ENCODE assay signal across 14 cellular contexts in genomic region chr6:143555071-143555492, GRCh38. TPM values are rescaled to one million over a fixed set of nuclear protein-coding genes. Genes with fewer than 3 reads are reported as not detected.
DNase-seq lines count a peak whose midpoint lies in the region; ATAC-seq, FAIRE-seq and TF ChIP-seq lines count a peak whose summit lies in the region.
"Had no signal": no experiment of that assay in that cellular context is flagged by ENCODE, and none has a peak within 500 bp of the region (broad histone marks: within the 10 kb centered on the region; RNA-seq: fewer than 3 reads in every experiment).

No MANE protein-coding gene starts in this region.

- no peaks in the 10 kb centered on the region for H3K79me1 ChIP-seq in neuronal stem cell (ENCODE audit: low read depth, low read length)

- no peak overlapping the region for H3K27ac ChIP-seq in CD8-positive, alpha-beta T cell (ENCODE audit: low read depth, low read length)
- H3K27ac ChIP-seq in keratinocyte (ENCODE audit: control insufficient read depth, insufficient read depth, low read length): no peak overlapping the region
- H3K27ac ChIP-seq in neuronal stem cell (replicated peaks; ENCODE audit: low read length): no peak overlapping the region
- H3K27ac ChIP-seq in kidney (ENCODE audit: low read depth in 2 of 2, low read length in 2 of 2): no peak overlapping the region
- H3K27ac ChIP-seq: pancreas had no signal

- H4K8ac ChIP-seq in neuronal stem cell (ENCODE audit: low read depth, low read length): no peak overlapping the region

- H4K91ac ChIP-seq in neuronal stem cell (ENCODE audit: low read depth, low read length, poor library complexity): no peak overlapping the region

- H2AFZ ChIP-seq in keratinocyte (ENCODE audit: control insufficient read depth, low read length) (peak overlapping the region; percentile 56), neuronal stem cell (ENCODE audit: low read length) (no peak overlapping the region)

- no peak overlapping the region for H2AK5ac ChIP-seq in neuronal stem cell (ENCODE audit: low read depth, low read length)

- H3K4me2 ChIP-seq in keratinocyte (ENCODE audit: control insufficient read depth, extremely low read depth, insufficient read depth, low read depth, low read length) (peak overlapping the region; percentile 55), neuronal stem cell (ENCODE audit: insufficient read depth, low read length, poor library complexity, severe bottlenecking) (no peak overlapping the region)

- POLR2A ChIA-PET in CD8-positive, alpha-beta T cell (lab: Charles Lee): interaction anchor here (0.7 to 1.2 kb wide), 6 partner anchors 19 to 1652 kb away, joined by 3 to 6 read pairs (median 3); no protein-coding TSS in a partner anchor
- POLR2A ChIA-PET in activated CD4-positive, alpha-beta memory T cell treated with anti-CD3 and anti-CD28 coated beads for 36 hours (lab: Charles Lee): interaction anchor here (0.6 to 1.5 kb wide), 2 partner anchors 17 to 611 kb away, joined by 3 to 5 read pairs; no protein-coding TSS in a partner anchor

- no peak overlapping the region for H3K4ac ChIP-seq in neuronal stem cell (ENCODE audit: low read length)

- no peaks in the 10 kb centered on the region for H3K27me3 Mint-ChIP-seq in CD8-positive, alpha-beta T cell (ENCODE audit: low read depth)
- peaks cover 1% of the 10 kb centered on the region; the same call in 1 of the 2 replicates for H3K27me3 Mint-ChIP-seq in HFFc6 (ENCODE audit: insufficient read depth)
- H3K27me3 Mint-ChIP-seq in activated CD4-positive, alpha-beta memory T cell treated with anti-CD3 and anti-CD28 coated beads for 36 hours: no peaks in the 10 kb centered on the region

- FAIRE-seq in keratinocyte (lab: Jason Lieb, UNC) (no peak), kidney (lab: Jason Lieb, UNC) (no peak)
- FAIRE-seq: pancreas had no signal

- H3K4me3 ChIP-seq in CD8-positive, alpha-beta T cell (ENCODE audit: low read depth, low read length): no peak overlapping the region
- H3K4me3 ChIP-seq in keratinocyte (ENCODE audit: control insufficient read depth in 2 of 3, extremely low read depth in 1 of 3, insufficient read depth in 2 of 3, low read depth in 1 of 3, low read length in 3 of 3) (peak overlapping the region in 2 of 3 experiments; percentile 6 to 25), neuronal stem cell (ENCODE audit: low read length in 2 of 2) (no peak overlapping the region), kidney (ENCODE audit: low read length in 2 of 2) (peak overlapping the region in 1 of 2 donors; percentile 8)
- H3K4me3 ChIP-seq: pancreas had no signal

- H3K36me3 ChIP-seq in CD8-positive, alpha-beta T cell (ENCODE audit: insufficient read depth, low read length): no peaks in the 10 kb centered on the region
- H3K36me3 ChIP-seq in keratinocyte (ENCODE audit: control insufficient read depth in 2 of 2, extremely low read depth in 1 of 2, insufficient read depth in 2 of 2, low read length in 2 of 2): no peaks in the 10 kb centered on the region
- no peaks in the 10 kb centered on the region for H3K36me3 ChIP-seq in neuronal stem cell (replicated peaks in 1 of 2; ENCODE audit: control insufficient read depth in 2 of 2, insufficient read depth in 2 of 2, low read length in 2 of 2)
- H3K36me3 ChIP-seq in kidney (ENCODE audit: control insufficient read depth in 1 of 2, insufficient read depth in 2 of 2, low read length in 2 of 2): no peaks in the 10 kb centered on the region
- H3K36me3 ChIP-seq: pancreas had no signal

- H3K23ac ChIP-seq in neuronal stem cell (ENCODE audit: low read depth, low read length, poor library complexity): no peak overlapping the region

- H2BK12ac ChIP-seq in neuronal stem cell (ENCODE audit: low read length): no peak overlapping the region

- H3K9ac ChIP-seq in keratinocyte (ENCODE audit: control insufficient read depth, extremely low read depth, insufficient read depth, low read length): no peak overlapping the region
- no peak overlapping the region for H3K9ac ChIP-seq in neuronal stem cell (ENCODE audit: low read depth, low read length, poor library complexity)
- no peak overlapping the region for H3K9ac ChIP-seq in kidney (ENCODE audit: low read length in 2 of 2)

- H3K27ac Mint-ChIP-seq in CD8-positive, alpha-beta T cell: peak overlapping the region; percentile 82
- peak overlapping the region; percentile 95 for H3K27ac Mint-ChIP-seq in HFFc6
- H3K27ac Mint-ChIP-seq in activated CD4-positive, alpha-beta memory T cell treated with anti-CD3 and anti-CD28 coated beads for 36 hours: peak overlapping the region; percentile 57

- H3K27me3 ChIP-seq in CD8-positive, alpha-beta T cell (ENCODE audit: insufficient read depth, low read length): no peaks in the 10 kb centered on the region
- H3K27me3 ChIP-seq in keratinocyte (ENCODE audit: control insufficient read depth, extremely low read depth, insufficient read depth, low read length): no peaks in the 10 kb centered on the region
- H3K27me3 ChIP-seq in neuronal stem cell (ENCODE audit: control insufficient read depth in 3 of 3, insufficient read depth in 3 of 3, low read depth in 1 of 3, low read length in 3 of 3): no peaks in the 10 kb centered on the region
- H3K27me3 ChIP-seq: pancreas had no signal

- no peak for TF ChIP-seq CTCF in CD8-positive, alpha-beta T cell (IDR thresholded peaks at IDR 0.05)
- TF ChIP-seq CTCF in HFFc6 (IDR thresholded peaks at IDR 0.05) (no peak), keratinocyte (optimal IDR thresholded peaks at IDR 0.05 in 1 of 3, IDR thresholded peaks at IDR 0.05 in 1 of 3, conservative IDR thresholded peaks at IDR 0.05 in 1 of 3; ENCODE audit: extremely low read depth in 1 of 3, insufficient read depth in 2 of 3, low read length in 3 of 3) (no peak), kidney (IDR thresholded peaks at IDR 0.05; ENCODE audit: borderline replicate concordance, extremely low read depth, insufficient read depth) (no peak)

- DNase-seq in CD8-positive, alpha-beta T cell: no peak
- no peak for DNase-seq in HFFc6
- no peak for DNase-seq in activated CD4-positive, alpha-beta memory T cell treated with anti-CD3 and anti-CD28 coated beads for 36 hours
- DNase-seq in keratinocyte (ENCODE audit: low read depth, low spot score): no peak
- DNase-seq in middle frontal gyrus (ENCODE audit: extremely low spot score, low spot score): no peak
- no peak for DNase-seq in neuronal stem cell (ENCODE audit: low spot score)
- DNase-seq in kidney: no peak
- DNase-seq: activated CD4-positive, alpha-beta T cell treated with anti-CD3 and anti-CD28 coated beads, Interleukin-2, amount 50 U/mL, for 48 hours; NCI-H2171; pancreas; SIG-M5; stimulated activated CD4-positive, alpha-beta T cell treated with anti-CD3 and anti-CD28 coated beads, Interleukin-2, amount 100 ng/mL, for 48 hours had no signal

- H3K9me1 ChIP-seq in keratinocyte (ENCODE audit: control insufficient read depth, extremely low read depth, insufficient read depth, low read length): no peaks in the 10 kb centered on the region

- no peaks in the 10 kb centered on the region for H3K79me2 ChIP-seq in keratinocyte (ENCODE audit: control insufficient read depth, insufficient read depth, low read length)

- H3K18ac ChIP-seq in neuronal stem cell (ENCODE audit: low read length): no peak overlapping the region

- no peaks in the 10 kb centered on the region for H3K9me3 ChIP-seq in CD8-positive, alpha-beta T cell (ENCODE audit: low read length)
- H3K9me3 ChIP-seq in keratinocyte (ENCODE audit: control insufficient read depth, low read depth, low read length): no peaks in the 10 kb centered on the region
- H3K9me3 ChIP-seq in neuronal stem cell (replicated peaks in 1 of 2; ENCODE audit: control insufficient read depth in 2 of 2, insufficient read depth in 1 of 2, low read depth in 1 of 2, low read length in 2 of 2): no peaks in the 10 kb centered on the region
- H3K9me3 ChIP-seq in kidney (ENCODE audit: control insufficient read depth in 1 of 2, low read length in 2 of 2): no peaks in the 10 kb centered on the region
- H3K9me3 ChIP-seq: pancreas had no signal

- no peak overlapping the region for H2BK15ac ChIP-seq in neuronal stem cell (ENCODE audit: low read length)

- H4K20me1 ChIP-seq in keratinocyte (ENCODE audit: control insufficient read depth, extremely low read depth, insufficient read depth, low read length): no peaks in the 10 kb centered on the region

- dilution Hi-C loops in keratinocyte (cut with MboI; ENCODE audit: extremely low pct_ligation_motif_present, low sequenced_read_pairs): no loop called here

- H3K36me3 Mint-ChIP-seq in CD8-positive, alpha-beta T cell: no peaks in the 10 kb centered on the region
- H3K36me3 Mint-ChIP-seq in HFFc6 (ENCODE audit: low read depth): no peaks in the 10 kb centered on the region
- H3K36me3 Mint-ChIP-seq in activated CD4-positive, alpha-beta memory T cell treated with anti-CD3 and anti-CD28 coated beads for 36 hours: peaks cover 5% of the 10 kb centered on the region

- ATAC-seq in CD8-positive, alpha-beta T cell: peak; percentile 45
- ATAC-seq in GM21529 (IDR thresholded peaks at IDR 0.05; ENCODE audit: unreplicated experiment): no peak
- ATAC-seq: pancreas had no signal

- peaks cover 12% of the 10 kb centered on the region for H3K4me1 ChIP-seq in CD8-positive, alpha-beta T cell (ENCODE audit: insufficient read depth, low read length)
- H3K4me1 ChIP-seq in keratinocyte (ENCODE audit: control insufficient read depth, extremely low read depth, insufficient read depth, low read length) (peaks cover 6% of the 10 kb centered on the region), neuronal stem cell (ENCODE audit: control insufficient read depth in 2 of 2, insufficient read depth in 1 of 2, low read depth in 1 of 2, low read length in 2 of 2) (no peaks in the 10 kb centered on the region), kidney (ENCODE audit: control insufficient read depth in 1 of 2, insufficient read depth in 1 of 2, low read depth in 1 of 2, low read length in 2 of 2) (no peaks in the 10 kb centered on the region)
- H3K4me1 ChIP-seq: pancreas had no signal

- H2BK5ac ChIP-seq in neuronal stem cell (ENCODE audit: low read length): no peak overlapping the region

- CTCF ChIA-PET in CD8-positive, alpha-beta T cell (lab: Charles Lee): no interaction called here
- CTCF ChIA-PET in activated CD4-positive, alpha-beta memory T cell treated with anti-CD3 and anti-CD28 coated beads for 36 hours (lab: Charles Lee): interaction anchor here (1.1 kb wide), 2 partner anchors 8 to 458 kb away, joined by 4 to 5 read pairs; no protein-coding TSS in a partner anchor

- peaks cover 59% of the 10 kb centered on the region for H3K4me1 Mint-ChIP-seq in CD8-positive, alpha-beta T cell (ENCODE audit: low read depth)
- peaks cover 51% of the 10 kb centered on the region for H3K4me1 Mint-ChIP-seq in HFFc6 (ENCODE audit: low read depth)
- H3K4me1 Mint-ChIP-seq in activated CD4-positive, alpha-beta memory T cell treated with anti-CD3 and anti-CD28 coated beads for 36 hours (ENCODE audit: low read depth): peaks cover 63% of the 10 kb centered on the region

- whole genome bisulfite sequencing in neuronal stem cell (ENCODE audit: extremely low coverage in 2 of 2, insufficient read length in 2 of 2, insufficient replicate concordance in 1 of 2), 2 donors: no CpG with 5 or more reads among the region's 4 CpGs

- intact Hi-C loops in CD8-positive, alpha-beta T cell (cut with DNase I, micrococcal nuclease): no loop called here
- intact Hi-C loops in activated CD4-positive, alpha-beta memory T cell treated with anti-CD3 and anti-CD28 coated beads for 36 hours (cut with micrococcal nuclease): no loop called here
- intact Hi-C loops in kidney (cut with DNase I): no loop called here

- no peak overlapping the region for H2BK120ac ChIP-seq in neuronal stem cell (ENCODE audit: low read depth, low read length)

- H3K9me3 Mint-ChIP-seq in CD8-positive, alpha-beta T cell: no peaks in the 10 kb centered on the region
- H3K9me3 Mint-ChIP-seq in HFFc6: no peaks in the 10 kb centered on the region
- no peaks in the 10 kb centered on the region for H3K9me3 Mint-ChIP-seq in activated CD4-positive, alpha-beta memory T cell treated with anti-CD3 and anti-CD28 coated beads for 36 hours
- H3K9me3 Mint-ChIP-seq: CD14-positive monocyte had no signal

- H3K4me3 Mint-ChIP-seq in CD8-positive, alpha-beta T cell: peak overlapping the region; percentile 74
- H3K4me3 Mint-ChIP-seq in HFFc6: peak overlapping the region; percentile 64; the same call in 1 of the 2 replicates
- H3K4me3 Mint-ChIP-seq in activated CD4-positive, alpha-beta memory T cell treated with anti-CD3 and anti-CD28 coated beads for 36 hours: peak overlapping the region; percentile 68
- H3K4me3 Mint-ChIP-seq: CD14-positive monocyte had no signal

- H3K14ac ChIP-seq in neuronal stem cell (ENCODE audit: low read length): no peak overlapping the region

RNA-seq across cellular contexts. Expression of gene FUCA2, which starts 43.6 kb away (rescaled TPM):
- total RNA-seq in CD8-positive, alpha-beta T cell: 1 to 10 TPM; 1.6 to 2.2 TPM
- 100 to 1,000 TPM in 4 of 6 experiments, 10 to 100 TPM in 2; 86.4 to 126 (median 121) TPM for total RNA-seq in HFFc6 (2021; fragmentation: NEBNext Ultra II Directional; extraction: Animal tissue kit (Norgen Biotek cat#: 25700))
- 10 to 100 TPM; 16.5 to 16.8 TPM for total RNA-seq in activated CD4-positive, alpha-beta memory T cell treated with anti-CD3 and anti-CD28 coated beads for 36 hours
- polyA plus RNA-seq in keratinocyte: 10.8 to 14.0 TPM (median 12.5 TPM) in 3 replicates
- polyA plus RNA-seq in keratinocyte (2011; ENCODE audit: low read depth): 6.2 TPM
- polyA plus RNA-seq in keratinocyte (2011; cell fraction: cytosol; rRNA removed): 9.2 and 14.1 TPM in 2 replicates
- polyA plus RNA-seq in keratinocyte (2011; cell fraction: nucleus; rRNA removed): 15.9 and 18.4 TPM in 2 replicates
- polyA plus RNA-seq in keratinocyte (2012; ENCODE audit: low replicate concordance): 12.5 and 12.9 TPM in 2 replicates
- 2.3 to 6.8 TPM (median 6.4 TPM) in 3 replicates for polyA minus RNA-seq in keratinocyte
- polyA minus RNA-seq in keratinocyte (2011; cell fraction: cytosol; rRNA and poly(A)+ RNA removed): 5.9 TPM
- polyA minus RNA-seq in keratinocyte (2011; cell fraction: nucleus; rRNA and poly(A)+ RNA removed): 4.1 and 8.5 TPM in 2 replicates
- polyA plus RNA-seq in neuronal stem cell (2013, experiment 1 of 2): 27.2 TPM
- 27.6 TPM for polyA plus RNA-seq in neuronal stem cell (2013, experiment 2 of 2)
- total RNA-seq in kidney: 68.6 TPM
- 73.4 TPM for polyA plus RNA-seq in kidney (ENCODE audit: insufficient read depth, low read depth, low replicate concordance)

Comparison
In these comparisons a context has a peak if more than half of its experiments do, and no peak if none do; other contexts are left out.
1. H3K4me3 ChIP-seq: peak in keratinocyte (2 of 3); none in CD8-positive, alpha-beta T cell (single experiment) and neuronal stem cell (0 of 2).
2. RNA of gene FUCA2, which starts 43.6 kb away (total RNA-seq): 86.4 to 126 TPM in HFFc6, 68.6 TPM in kidney (single experiment) and 16.5 to 16.8 TPM in activated CD4-positive, alpha-beta memory T cell treated with anti-CD3 and anti-CD28 coated beads for 36 hours; 1.6 to 2.2 TPM in CD8-positive, alpha-beta T cell; every median in the first group is over 4 times any median in the second.
3. Peak in every context shown above with its lines, with median percentiles within 50 percentile points of each other: H3K27ac Mint-ChIP-seq and H3K4me3 Mint-ChIP-seq.